Comparison of ENCODE assay signal across 8 cellular contexts in genomic region chr3:63818282-63819150, GRCh38.
DNase-seq lines count a peak whose midpoint lies in the region; ATAC-seq lines count a peak whose summit lies in the region.

No MANE protein-coding gene starts in this region.

- peaks cover 3% of the 10 kb centered on the region for H3K4me1 Mint-ChIP-seq in memory B cell

- no peak overlapping the region for H3K27ac Mint-ChIP-seq in memory B cell

- H3K4me3 Mint-ChIP-seq in memory B cell: no peak overlapping the region

- H3K9me3 Mint-ChIP-seq in memory B cell: no peaks in the 10 kb centered on the region

- peak; percentile 58 for ATAC-seq in HG03060 (IDR thresholded peaks at IDR 0.05; ENCODE audit: low read depth, unreplicated experiment)
- peak; percentile 59 for ATAC-seq in memory B cell (ENCODE audit: low read depth)

- no peaks in the 10 kb centered on the region for H3K27me3 Mint-ChIP-seq in memory B cell

- H3K36me3 Mint-ChIP-seq in memory B cell: peaks cover 2% of the 10 kb centered on the region

- peak; percentile 42 to 69 for DNase-seq in SHP77 (lab: John Stamatoyannopoulos, UW)
- no peak for DNase-seq in SHP77 treated with DMSO at 0.1 percent for 48 hours (lab: John Stamatoyannopoulos, UW)
- peak; percentile 53 for DNase-seq in NCI-H2227 treated with DMSO at 0.1 percent for 48 hours (lab: John Stamatoyannopoulos, UW)
- peak; percentile 61 for DNase-seq in activated CD4-positive, alpha-beta T cell treated with anti-CD3 and anti-CD28 coated beads, Interleukin-2, amount 50 U/mL, for 1 hour
- DNase-seq in ecto neural progenitor cell (ENCODE audit: low spot score): peak; percentile 64
- DNase-seq in memory B cell (ENCODE audit: low spot score in 2 of 2): peak; percentile 52 to 66
- peak; percentile 26 for DNase-seq in stimulated activated CD8-positive, alpha-beta memory T cell treated with anti-CD3 and anti-CD28 coated beads, Interleukin-4, amount 100 ng/mL, for 24 hours (ENCODE audit: low read depth)
